8 cellular contexts compared by ENCODE assay signal in genomic region chr9:69180670-69181069, GRCh38. TPM values are rescaled to one million over a fixed set of nuclear protein-coding genes. Genes with fewer than 3 reads are reported as not detected.
DNase-seq lines count a peak whose midpoint lies in the region; ATAC-seq, FAIRE-seq and TF ChIP-seq lines count a peak whose summit lies in the region.

No MANE protein-coding gene starts in this region.

- H3K79me2 ChIP-seq in HCT116 (ENCODE audit: insufficient read depth, low read length), result peaks cover 5% of the 10 kb centered on the region; the same call in 1 of the 2 replicates

- peak overlapping the region; percentile 48 for H3K4me2 ChIP-seq in A549
- peak overlapping the region; percentile 64 for H3K4me2 ChIP-seq in HCT116 (ENCODE audit: low read length)

- H3K9me3 ChIP-seq in A549, result no peaks in the 10 kb centered on the region
- H3K9me3 ChIP-seq in HCT116 (ENCODE audit: control insufficient read depth in 1 of 2, insufficient read depth in 1 of 2, low read depth in 1 of 2, low read length in 2 of 2), result no peaks in the 10 kb centered on the region
- H3K9me3 ChIP-seq in muscle layer of duodenum (ENCODE audit: control insufficient read depth in 1 of 2, low read length in 2 of 2), result no peaks in the 10 kb centered on the region

- 4% methylated on average over 2 of the region's 2 CpGs for WGBS in A549 (ENCODE audit: missing lambda C conversion rate)

- TF ChIP-seq EP300 in A549 (IDR thresholded peaks at IDR 0.05), result no peak

- TF ChIP-seq CTCF in A549 (IDR thresholded peaks at IDR 0.05), result no peak
- no peak for TF ChIP-seq CTCF in HCT116 (IDR thresholded peaks at IDR 0.05 in 2 of 3, conservative IDR thresholded peaks at IDR 0.05 in 1 of 3; ENCODE audit: borderline replicate concordance in 1 of 3, insufficient read depth in 1 of 3, low read depth in 2 of 3, low read length in 2 of 3)
- TF ChIP-seq CTCF in coronary artery (IDR thresholded peaks at IDR 0.05), result no peak

- no peaks in the 10 kb centered on the region for H3K9me2 ChIP-seq in HCT116 (ENCODE audit: insufficient read depth)

- H3K9ac ChIP-seq in HCT116 (ENCODE audit: low read length), result peak overlapping the region; percentile 18; the same call in 1 of the 2 replicates

- POLR2A ChIA-PET in A549 (lab: Yijun Ruan, JAX) (interaction anchor here (1.5 kb wide), 1 partner anchor 145 kb away, joined by 9 read pairs; the partner anchor contains the start of gene FXN), HCT116 (lab: Charles Lee) (interaction anchor here (1.2 to 1.3 kb wide), 2 partner anchors 11 to 16 kb away, joined by 4 read pairs; no protein-coding TSS in a partner anchor)

- H3K4me3 ChIP-seq in A549, result no peak overlapping the region
- H3K4me3 ChIP-seq in HCT116 (replicated peaks in 1 of 2; ENCODE audit: low read depth in 1 of 2, low read length in 2 of 2), result peak overlapping the region in 1 of 2 experiments; percentile 22; a peak in 2 of 4 replicates
- no peak overlapping the region for H3K4me3 ChIP-seq in coronary artery
- H3K4me3 ChIP-seq in muscle layer of duodenum (ENCODE audit: low read depth in 1 of 2, low read length in 2 of 2), result no peak overlapping the region

- no peaks in the 10 kb centered on the region for H4K20me1 ChIP-seq in HCT116 (ENCODE audit: insufficient read depth)

- H3K27me3 ChIP-seq in HCT116 (ENCODE audit: insufficient read depth, low read length) (no peaks in the 10 kb centered on the region), muscle layer of duodenum (ENCODE audit: low read depth, low read length) (no peaks in the 10 kb centered on the region)

- TF ChIP-seq RAD21 in A549 (conservative IDR thresholded peaks at IDR 0.05 in 1 of 2, IDR thresholded peaks at IDR 0.05 in 1 of 2) (no peak), HCT116 (IDR thresholded peaks at IDR 0.05; ENCODE audit: low read depth) (no peak)

- TF ChIP-seq POLR2A in A549 (IDR thresholded peaks at IDR 0.05; ENCODE audit: low read length), result no peak
- no peak for TF ChIP-seq POLR2A in HCT116 (IDR thresholded peaks at IDR 0.05; ENCODE audit: borderline replicate concordance, extremely low read depth, insufficient read depth, insufficient read length)

- H3K36me3 ChIP-seq in HCT116 (ENCODE audit: control insufficient read depth in 1 of 2, insufficient read depth in 2 of 2, low read length in 2 of 2) (no peaks in the 10 kb centered on the region), muscle layer of duodenum (ENCODE audit: control insufficient read depth in 1 of 2, insufficient read depth in 2 of 2, low read length in 2 of 2) (no peaks in the 10 kb centered on the region)

- peak; percentile 64 to 86 for DNase-seq in A549 (ENCODE audit: low read depth in 1 of 2, low spot score in 1 of 2)
- peak; percentile 83 for DNase-seq in HCT116 (ENCODE audit: low read depth, low spot score)
- DNase-seq in T-helper 22 cell (ENCODE audit: low read depth), result peak; percentile 45
- DNase-seq in coronary artery (ENCODE audit: low spot score), result peak; percentile 77
- DNase-seq in NCI-H1417 treated with DMSO at 0.1 percent for 48 hours (lab: John Stamatoyannopoulos, UW), result no peak
- no peak for DNase-seq in SKM-1 treated with dmso at 0.1 percent for 144 hours (lab: John Stamatoyannopoulos, UW; ENCODE audit: unreplicated experiment)

- RAD21 ChIA-PET in HCT116 (lab: Charles Lee; ENCODE audit: low non-redundant PET in 1 of 2, low total read pairs in 2 of 2, uncharacterized antibody in 2 of 2, unreplicated experiment in 2 of 2), result interaction anchor here in 1 of 2 experiments (0.8 kb wide), 1 partner anchor 22 kb away, joined by 9 read pairs; no protein-coding TSS in a partner anchor

- no peak for FAIRE-seq in A549 (lab: Jason Lieb, UNC)

- intact Hi-C loops in HCT116 (cut with micrococcal nuclease), result no loop called here

- ATAC-seq in A549, result peak; percentile 93 to 97
- ATAC-seq in HCT116, result peak; percentile 90
- no peak for ATAC-seq in GM19023 (IDR thresholded peaks at IDR 0.05; ENCODE audit: unreplicated experiment)

- CTCF ChIA-PET in A549 (lab: Yijun Ruan, JAX), result interaction anchor here (0.6 to 6.3 kb wide), 7 partner anchors 9 to 145 kb away, joined by 3 to 54 read pairs (median 3); partner anchors contain the start of gene FXN
- CTCF ChIA-PET in HCT116 (lab: Charles Lee), result interaction anchor here (0.8 to 2.7 kb wide), 6 partner anchors 11 to 129 kb away, joined by 3 to 13 read pairs (median 4); no protein-coding TSS in a partner anchor

- H3K4me1 ChIP-seq in A549, result peaks cover 34% of the 10 kb centered on the region
- peaks cover 45 to 53% of the 10 kb centered on the region in 2 experiments for H3K4me1 ChIP-seq in HCT116 (ENCODE audit: control insufficient read depth in 1 of 2, insufficient read depth in 2 of 2, low read length in 2 of 2)
- H3K4me1 ChIP-seq in muscle layer of duodenum (ENCODE audit: control insufficient read depth in 1 of 2, insufficient read depth in 2 of 2, low read length in 2 of 2), result peaks cover 16 to 26% of the 10 kb centered on the region in 2 donors

- no TSS peak for BruUV-seq in HCT116 (replicated peaks; lab: Mats Ljungman, UMichigan)

- no peak overlapping the region for H2AFZ ChIP-seq in HCT116 (ENCODE audit: low read depth, low read length, poor library complexity, severe bottlenecking)

- H3K27ac ChIP-seq in A549 (peak overlapping the region; percentile 44 to 75; a peak in 5 of 6 replicates), HCT116 (ENCODE audit: low read depth, low read length) (peak overlapping the region; percentile 57), coronary artery (peak overlapping the region in 1 of 2 donors; percentile 78), muscle layer of duodenum (ENCODE audit: low read length) (peak overlapping the region; percentile 78)

TF ChIP-seq in A549, 52 proteins besides CTCF, POLR2A, EP300 and RAD21:
- TF ChIP-seq FOSL2 (IDR thresholded peaks at IDR 0.05), result peak; percentile 55
- peak; percentile 49 for TF ChIP-seq FOSL2 (CRISPR knock-in tag; IDR thresholded peaks at IDR 0.05)
- no peak for TF ChIP-seq KDM5A (IDR thresholded peaks at IDR 0.05)
- no peak for TF ChIP-seq RARB (CRISPR knock-in tag; IDR thresholded peaks at IDR 0.05)
- TF ChIP-seq RFX5 (IDR thresholded peaks at IDR 0.05), result no peak
- TF ChIP-seq GATA3 (IDR thresholded peaks at IDR 0.05; ENCODE audit: borderline replicate concordance), result peak; percentile 93
- peak; percentile 61; the same call in 1 of the 2 replicates for TF ChIP-seq MAX (IDR thresholded peaks at IDR 0.05)
- no peak for TF ChIP-seq ZC3H11A (IDR thresholded peaks at IDR 0.05)
- peak; percentile 55; the same call in 1 of the 2 replicates for TF ChIP-seq JUNB (IDR thresholded peaks at IDR 0.05)

TF ChIP-seq in HCT116, 20 proteins besides CTCF, POLR2A, EP300 and RAD21:
- TF ChIP-seq FOSL1 (IDR thresholded peaks at IDR 0.05; ENCODE audit: low read depth), result peak; percentile 83
- TF ChIP-seq ZNF274 (IDR thresholded peaks at IDR 0.05; ENCODE audit: low read depth, low read length), result no peak
- peak; percentile 79; the same call in 1 of the 2 replicates for TF ChIP-seq CBX3 (IDR thresholded peaks at IDR 0.05; ENCODE audit: low read depth)
- no peak for TF ChIP-seq ZFX (IDR thresholded peaks at IDR 0.05)
- TF ChIP-seq SRF (IDR thresholded peaks at IDR 0.05; ENCODE audit: low read depth), result no peak
- TF ChIP-seq ELF1 (IDR thresholded peaks at IDR 0.05; ENCODE audit: borderline replicate concordance, low read depth), result no peak
- no peak for TF ChIP-seq EZH2phosphoT487 (IDR thresholded peaks at IDR 0.05; ENCODE audit: borderline replicate concordance)
- peak; percentile 27; the same call in 1 of the 2 replicates for TF ChIP-seq POLR2AphosphoS5 (IDR thresholded peaks at IDR 0.05; ENCODE audit: low read depth, low read length)
- TF ChIP-seq JUND (IDR thresholded peaks at IDR 0.05), result peak; percentile 83
- TF ChIP-seq YY1 (IDR thresholded peaks at IDR 0.05; ENCODE audit: extremely low read depth, insufficient replicate concordance, low read depth, low read length), result no peak
- TF ChIP-seq SIN3A (IDR thresholded peaks at IDR 0.05; ENCODE audit: low read depth), result no peak
- no peak for TF ChIP-seq ZBTB33 (IDR thresholded peaks at IDR 0.05; ENCODE audit: extremely low read depth, insufficient replicate concordance, low read length)
- TF ChIP-seq MAX (IDR thresholded peaks at IDR 0.05), result peak; percentile 77
- TF ChIP-seq SP1 (IDR thresholded peaks at IDR 0.05; ENCODE audit: low read depth), result peak; percentile 85
TF ChIP-seq in HCT116: peak in this region for 6.

RNA-seq across cellular contexts. Expression of gene TJP2, which starts 6.6 kb away (rescaled TPM):
- polyA plus RNA-seq in A549 (2011; rRNA removed) (3.6 and 4.4 TPM in 2 replicates), A549 (2017; fragmentation: RNase III; extraction: RNeasy Plus Mini Kit Qiagen cat#74134 plus additional on column Dnase treatment) (1.7 to 2.1 TPM (median 2.1 TPM) in 3 replicates)
- 1.2 and 1.6 TPM in 2 replicates for polyA plus RNA-seq in A549 (2012; cell fraction: cytosol; rRNA removed)
- 3.9 and 5.0 TPM in 2 replicates for polyA plus RNA-seq in A549 (2012; cell fraction: nucleus; rRNA removed)
- polyA minus RNA-seq in A549 (2011; rRNA and poly(A)+ RNA removed), result 1.9 and 3.3 TPM in 2 replicates
- total RNA-seq in HCT116 (2021; ENCODE audit: unreplicated experiment), result 39.7 TPM
- 23.4 and 25.8 TPM in 2 replicates for polyA plus RNA-seq in HCT116 (2012)

Comparison
In these comparisons a context has a peak if more than half of its experiments do, and no peak if none do; other contexts are left out.
1. DNase-seq: peak in A549 (2 of 2), HCT116 (single experiment), T-helper 22 cell (single experiment) and coronary artery (single experiment); none in NCI-H1417 treated with DMSO at 0.1 percent for 48 hours (single experiment) and SKM-1 treated with dmso at 0.1 percent for 144 hours (single experiment).
2. Of the 6 proteins assayed by ChIP-seq in both A549 and HCT116: peak only in A549: none; only in HCT116: none; in both: MAX; in neither: 5.